In genomic region chr16:54193013-54193655, GRCh38 we compare ENCODE assay signal across 9 cellular contexts.
A peak's percentile ranks its signal among the peaks of the same experiment; 100 is the strongest.
DNase-seq lines count a peak whose midpoint lies in the region; ATAC-seq and TF ChIP-seq lines count a peak whose summit lies in the region.
"Had no signal": no experiment of that assay in that cellular context is flagged by ENCODE, and none has a peak within 500 bp of the region (broad histone marks: within the 10 kb centered on the region; RNA-seq: fewer than 3 reads in every experiment).

No MANE protein-coding gene starts in this region.

- H3K4me1 ChIP-seq in heart left ventricle = peaks cover 0 to 19% (median 8%) of the 10 kb centered on the region in 12 donors
- no peaks in the 10 kb centered on the region for H3K4me1 ChIP-seq in ascending aorta
- H3K4me1 ChIP-seq in mesendoderm (ENCODE audit: control insufficient read depth, low read depth, low read length) = peaks cover 3% of the 10 kb centered on the region
- H3K4me1 ChIP-seq in thoracic aorta (ENCODE audit: control insufficient read depth in 1 of 2, low read depth in 2 of 2) = peaks cover 6 to 9% of the 10 kb centered on the region in 2 donors

- no peak overlapping the region for H4K5ac ChIP-seq in mesendoderm (ENCODE audit: low read length)

- peak overlapping the region; percentile 36 for H3K4me2 ChIP-seq in mesendoderm (ENCODE audit: low read length)

- no peak overlapping the region for H4K8ac ChIP-seq in mesendoderm (ENCODE audit: low read depth, low read length)

- no peaks in the 10 kb centered on the region for H3K79me1 ChIP-seq in mesendoderm (ENCODE audit: low read length)

- no peak overlapping the region for H2BK5ac ChIP-seq in mesendoderm (ENCODE audit: low read length)

- H2BK120ac ChIP-seq in mesendoderm (ENCODE audit: low read depth, low read length) = no peak overlapping the region

- no peak overlapping the region for H2AK5ac ChIP-seq in mesendoderm (ENCODE audit: low read length)

- H3K79me2 ChIP-seq in mesendoderm (ENCODE audit: control insufficient read depth, insufficient read depth, low read length) = no peaks in the 10 kb centered on the region

- TF ChIP-seq CTCF in heart left ventricle (IDR thresholded peaks at IDR 0.05) = no peak
- no peak for TF ChIP-seq CTCF in ascending aorta (IDR thresholded peaks at IDR 0.05)
- no peak for TF ChIP-seq CTCF in thoracic aorta (IDR thresholded peaks at IDR 0.05)
- no peak for TF ChIP-seq CTCF in GM10248 (IDR thresholded peaks at IDR 0.05; ENCODE audit: control extremely low read depth, extremely low read depth, low read depth, missing control alignments)

- H3K56ac ChIP-seq in mesendoderm (ENCODE audit: low read length) = no peak overlapping the region

- peak overlapping the region in 1 of 12 donors; percentile 49 for H3K4me3 ChIP-seq in heart left ventricle
- H3K4me3 ChIP-seq in ascending aorta = peak overlapping the region in 1 of 2 donors; percentile 59
- H3K4me3 ChIP-seq in mesendoderm (ENCODE audit: low read length) = no peak overlapping the region
- peak overlapping the region; percentile 69 for H3K4me3 ChIP-seq in thoracic aorta

- TF ChIP-seq POLR2A in heart left ventricle (IDR thresholded peaks at IDR 0.05) = no peak

- H3K36me3 ChIP-seq in heart left ventricle (no peaks in the 10 kb centered on the region), ascending aorta (no peaks in the 10 kb centered on the region), mesendoderm (ENCODE audit: control insufficient read depth, insufficient read depth, low read length) (no peaks in the 10 kb centered on the region), thoracic aorta (no peaks in the 10 kb centered on the region)

- POLR2A ChIA-PET in GM10248 (lab: Yijun Ruan, JAX) = no interaction called here

- no peak overlapping the region for H2BK15ac ChIP-seq in mesendoderm (replicated peaks; ENCODE audit: low read depth)

- no peak for DNase-seq in heart left ventricle
- no peak for DNase-seq in left ventricle myocardium superior
- no peak for DNase-seq in ascending aorta (ENCODE audit: low spot score in 2 of 2)
- no peak for DNase-seq in mesendoderm
- no peak for DNase-seq in thoracic aorta (ENCODE audit: low spot score)
- no peak for DNase-seq in GM10248 (ENCODE audit: extremely low spot score)
- no peak for DNase-seq in stimulated activated CD4-positive, alpha-beta T cell treated with anti-CD3 and anti-CD28 coated beads, Interleukin-1b, Interleukin-23, amount 100 ng/mL, for 48 hours
- DNase-seq: activated CD4-positive, CD25-positive, alpha-beta regulatory T cell had no signal

- H3K4ac ChIP-seq in mesendoderm (ENCODE audit: low read depth, low read length) = no peak overlapping the region

- H3K9ac ChIP-seq in mesendoderm (ENCODE audit: low read length) = peak overlapping the region; percentile 41

- H3K9me3 ChIP-seq in heart left ventricle (peaks cover 0 to 7% (median 0%) of the 10 kb centered on the region in 12 donors), ascending aorta (peaks cover 0 to 4% of the 10 kb centered on the region in 2 donors), thoracic aorta (no peaks in the 10 kb centered on the region)

- CTCF ChIA-PET in GM10248 (lab: Yijun Ruan, JAX) = interaction anchor here (1.0 kb wide), 2 partner anchors 9 to 12 kb away, joined by 3 to 5 read pairs; no protein-coding TSS in a partner anchor

- ATAC-seq in heart left ventricle = no peak
- no peak for ATAC-seq in left ventricle myocardium superior
- no peak for ATAC-seq in thoracic aorta (ENCODE audit: insufficient number of reproducible peaks, low FRiP score, low read depth)
- ATAC-seq in HG03196 (IDR thresholded peaks at IDR 0.05; ENCODE audit: unreplicated experiment) = no peak

- H3K23ac ChIP-seq in mesendoderm (ENCODE audit: low read length) = no peak overlapping the region

- H3K27ac ChIP-seq in heart left ventricle = peak overlapping the region in 11 of 12 donors; percentile 52 to 97 (median 84)
- H3K27ac ChIP-seq in ascending aorta = peak overlapping the region; percentile 20 to 66
- H3K27ac ChIP-seq in mesendoderm (ENCODE audit: low read depth, low read length) = no peak overlapping the region
- peak overlapping the region; percentile 55 to 62 for H3K27ac ChIP-seq in thoracic aorta

- intact Hi-C loops in heart left ventricle (cut with DNase I) = loop anchor here in 9 of 10 donors (5.0 to 10.0 kb wide), 14 partner anchors 84 to 744 kb away; partner anchors contain the start of genes IRX5 (in 4 of the 9) and IRX3 (in 2 of the 9)
- intact Hi-C loops in left ventricle myocardium superior (cut with micrococcal nuclease) = no loop called here
- intact Hi-C loops in ascending aorta (cut with DNase I) = loop anchor here (5.0 to 10.0 kb wide), 2 partner anchors 94 to 742 kb away; partner anchors contain the start of genes IRX3 and IRX5

- H3K18ac ChIP-seq in mesendoderm (ENCODE audit: low read length) = no peak overlapping the region

- WGBS in heart left ventricle, 4 donors = 62 to 67% (median 63%) methylated on average over 9 of the region's 9 CpGs
- WGBS in mesendoderm (ENCODE audit: extremely low coverage, insufficient coverage, low lambda C conversion rate) = no CpG with 5 or more reads among the region's 9 CpGs

- H3K27me3 ChIP-seq in heart left ventricle = no peaks in the 10 kb centered on the region
- no peaks in the 10 kb centered on the region for H3K27me3 ChIP-seq in ascending aorta
- no peaks in the 10 kb centered on the region for H3K27me3 ChIP-seq in mesendoderm (ENCODE audit: insufficient read depth, low read length, poor library complexity)
- H3K27me3 ChIP-seq in thoracic aorta (replicated peaks; ENCODE audit: insufficient read depth) = no peaks in the 10 kb centered on the region
